ENCODE assay signal across 10 cellular contexts in the genomic region with DNA sequence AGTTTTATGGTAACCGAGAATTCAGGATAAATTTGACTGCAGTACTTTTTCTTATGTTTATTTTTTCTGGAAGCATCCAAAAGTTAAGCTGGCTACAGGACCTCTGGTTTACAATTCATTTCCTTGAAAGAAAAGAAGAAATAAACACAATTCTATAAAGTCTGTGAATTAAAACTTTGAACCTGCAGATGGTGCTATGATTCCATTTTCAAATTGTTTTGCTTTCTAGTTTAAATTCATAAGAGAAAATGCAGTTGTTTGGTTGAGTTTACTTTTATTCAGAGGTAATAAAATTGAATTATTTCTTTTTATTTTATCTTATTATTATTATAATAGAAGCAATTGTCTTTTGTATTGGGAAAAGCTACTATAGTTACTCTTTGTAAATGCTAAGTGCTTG. TPM values are rescaled to one million over a fixed set of nuclear protein-coding genes. Genes with fewer than 3 reads are reported as not detected.
A peak's percentile ranks its signal among the peaks of the same experiment; 100 is the strongest.
DNase-seq lines count a peak whose midpoint lies in the region; ATAC-seq, FAIRE-seq and TF ChIP-seq lines count a peak whose summit lies in the region.
"Had no signal": no experiment of that assay in that cellular context is flagged by ENCODE, and none has a peak within 500 bp of the region (broad histone marks: within the 10 kb centered on the region; RNA-seq: fewer than 3 reads in every experiment).

No MANE protein-coding gene starts in this region.

- in situ Hi-C loops in GM23248 (cut with MboI) = no loop called here

- TF ChIP-seq CTCF in A549 (IDR thresholded peaks at IDR 0.05) (peak; percentile 49), GM10266 (IDR thresholded peaks at IDR 0.05; ENCODE audit: control insufficient read depth, insufficient read depth, low read depth, missing control alignments) (no peak), ascending aorta (IDR thresholded peaks at IDR 0.05) (no peak)

- peak; percentile 50 to 68 for TF ChIP-seq RAD21 in A549 (conservative IDR thresholded peaks at IDR 0.05 in 1 of 2, IDR thresholded peaks at IDR 0.05 in 1 of 2)

- no peak overlapping the region for H2AFZ ChIP-seq in GM23248

- H3F3A ChIP-seq in GM23248 (ENCODE audit: insufficient read depth) = no peaks in the 10 kb centered on the region

- H3K27me3 ChIP-seq in GM23248 (replicated peaks; ENCODE audit: insufficient read depth) (no peaks in the 10 kb centered on the region), ascending aorta (no peaks in the 10 kb centered on the region)

- FAIRE-seq in A549 (lab: Jason Lieb, UNC) (no peak), frontal cortex (lab: Jason Lieb, UNC) (peak; percentile 91)

- ATAC-seq in A549 (no peak), HG03439 (IDR thresholded peaks at IDR 0.05; ENCODE audit: unreplicated experiment) (no peak)

- H3K27ac ChIP-seq in A549 (no peak overlapping the region), GM23248 (no peak overlapping the region), ascending aorta (no peak overlapping the region)

- TF ChIP-seq POLR2A in A549 (IDR thresholded peaks at IDR 0.05; ENCODE audit: low read length) = no peak

- H3K9me2 ChIP-seq in GM23248 (ENCODE audit: insufficient read depth) = no peaks in the 10 kb centered on the region

- H3K4me1 Mint-ChIP-seq in activated naive CD4-positive, alpha-beta T cell treated with anti-CD3 and anti-CD28 coated beads for 36 hours (ENCODE audit: low read depth) = no peaks in the 10 kb centered on the region

- H3K4me3 Mint-ChIP-seq in activated naive CD4-positive, alpha-beta T cell treated with anti-CD3 and anti-CD28 coated beads for 36 hours = no peak overlapping the region

- TF ChIP-seq EP300 in A549 (IDR thresholded peaks at IDR 0.05) = no peak

- H3K9me3 Mint-ChIP-seq in activated naive CD4-positive, alpha-beta T cell treated with anti-CD3 and anti-CD28 coated beads for 36 hours = no peaks in the 10 kb centered on the region

- peaks cover 5% of the 10 kb centered on the region for H3K27me3 Mint-ChIP-seq in activated naive CD4-positive, alpha-beta T cell treated with anti-CD3 and anti-CD28 coated beads for 36 hours (ENCODE audit: low read depth)

- POLR2A ChIA-PET in A549 (lab: Yijun Ruan, JAX) = no interaction called here

- DNase-seq in A549 (ENCODE audit: low read depth in 1 of 2, low spot score in 1 of 2) = peak in 1 of 2 experiments; percentile 16
- DNase-seq in GM23248 = peak; percentile 46
- DNase-seq in SK-N-DZ (ENCODE audit: low spot score) = peak; percentile 45
- no peak for DNase-seq in frontal cortex (ENCODE audit: low spot score in 2 of 2)
- DNase-seq in GM10266 (ENCODE audit: extremely low spot score) = no peak
- no peak for DNase-seq in ascending aorta (ENCODE audit: low spot score in 2 of 2)
- no peak for DNase-seq in activated naive CD4-positive, alpha-beta T cell treated with anti-CD3 and anti-CD28 coated beads for 36 hours
- DNase-seq: activated T-cell treated with anti-CD3 and anti-CD28 coated beads, Interleukin-2, amount 50 U/mL, for 48 hours; T-helper 1 cell had no signal

- H3K9me3 ChIP-seq in A549 = no peaks in the 10 kb centered on the region
- no peaks in the 10 kb centered on the region for H3K9me3 ChIP-seq in GM23248 (ENCODE audit: low read depth)
- no peaks in the 10 kb centered on the region for H3K9me3 ChIP-seq in ascending aorta

- H3K4me1 ChIP-seq in A549 (peaks cover 17% of the 10 kb centered on the region), GM23248 (ENCODE audit: insufficient read depth) (peaks cover 8% of the 10 kb centered on the region), ascending aorta (no peaks in the 10 kb centered on the region)

- H3K4me3 ChIP-seq in A549 = no peak overlapping the region
- H3K4me3 ChIP-seq in GM23248 = no peak overlapping the region
- no peak overlapping the region for H3K4me3 ChIP-seq in ascending aorta

- H4K20me1 ChIP-seq in GM23248 (ENCODE audit: insufficient read depth) = no peaks in the 10 kb centered on the region

- H3K4me2 ChIP-seq in A549 (no peak overlapping the region), GM23248 (ENCODE audit: unreplicated experiment) (no peak overlapping the region)

- intact Hi-C loops in ascending aorta (cut with DNase I) = loop anchor here (5.0 kb wide), 1 partner anchor 273 kb away; no protein-coding TSS in a partner anchor
- intact Hi-C loops in activated naive CD4-positive, alpha-beta T cell treated with anti-CD3 and anti-CD28 coated beads for 36 hours (cut with micrococcal nuclease) = loop anchor here (2.0 to 5.0 kb wide), 2 partner anchors 148 to 200 kb away; no protein-coding TSS in a partner anchor

- H3K27ac Mint-ChIP-seq in activated naive CD4-positive, alpha-beta T cell treated with anti-CD3 and anti-CD28 coated beads for 36 hours = no peak overlapping the region

- CTCF ChIA-PET in A549 (lab: Yijun Ruan, JAX) = interaction anchor here (0.7 to 3.0 kb wide), 11 partner anchors 13 to 276 kb away, joined by 3 to 43 read pairs (median 6); no protein-coding TSS in a partner anchor
- CTCF ChIA-PET in activated naive CD4-positive, alpha-beta T cell treated with anti-CD3 and anti-CD28 coated beads for 36 hours (lab: Charles Lee) = interaction anchor here (1.4 kb wide), 1 partner anchor 199 kb away, joined by 3 read pairs; no protein-coding TSS in a partner anchor

- no peaks in the 10 kb centered on the region for H3K79me2 ChIP-seq in GM23248 (ENCODE audit: insufficient read depth)

- 0% methylated on average over 1 of the region's 1 CpG for WGBS in A549 (ENCODE audit: missing lambda C conversion rate)
- 2 to 7% methylated on average over 1 of the region's 1 CpG for WGBS in GM23248 (ENCODE audit: low coverage in 1 of 2, low lambda C conversion rate in 2 of 2, missing lambda C conversion rate in 2 of 2), 2 experiments

- no peaks in the 10 kb centered on the region for H3K36me3 Mint-ChIP-seq in activated naive CD4-positive, alpha-beta T cell treated with anti-CD3 and anti-CD28 coated beads for 36 hours (ENCODE audit: low read depth)

- no peak overlapping the region for H3K9ac ChIP-seq in GM23248

- no peaks in the 10 kb centered on the region for H3K36me3 ChIP-seq in GM23248 (ENCODE audit: low read depth)
- no peaks in the 10 kb centered on the region for H3K36me3 ChIP-seq in ascending aorta

TF ChIP-seq in A549, 52 proteins besides CTCF, POLR2A, EP300 and RAD21:
- peak; percentile 56; the same call in 2 of the 3 replicates for TF ChIP-seq SMC3 (IDR thresholded peaks at IDR 0.05)
- TF ChIP-seq, protein P1, sequence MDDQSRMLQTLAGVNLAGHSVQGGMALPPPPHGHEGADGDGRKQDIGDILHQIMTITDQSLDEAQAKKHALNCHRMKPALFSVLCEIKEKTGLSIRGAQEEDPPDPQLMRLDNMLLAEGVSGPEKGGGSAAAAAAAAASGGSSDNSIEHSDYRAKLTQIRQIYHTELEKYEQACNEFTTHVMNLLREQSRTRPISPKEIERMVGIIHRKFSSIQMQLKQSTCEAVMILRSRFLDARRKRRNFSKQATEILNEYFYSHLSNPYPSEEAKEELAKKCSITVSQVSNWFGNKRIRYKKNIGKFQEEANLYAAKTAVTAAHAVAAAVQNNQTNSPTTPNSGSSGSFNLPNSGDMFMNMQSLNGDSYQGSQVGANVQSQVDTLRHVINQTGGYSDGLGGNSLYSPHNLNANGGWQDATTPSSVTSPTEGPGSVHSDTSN (IDR thresholded peaks at IDR 0.05) = no peak
- no peak for TF ChIP-seq CHD2 (IDR thresholded peaks at IDR 0.05; ENCODE audit: low read length, partially characterized antibody)
- TF ChIP-seq RFX5 (IDR thresholded peaks at IDR 0.05) = no peak
- no peak for TF ChIP-seq MYC (IDR thresholded peaks at IDR 0.05; ENCODE audit: borderline replicate concordance, low read length)

RNA-seq across cellular contexts. Expression of gene VIP, which starts 1.8 kb away (rescaled TPM):
- 0.31 and 0.60 TPM in 2 replicates for polyA plus RNA-seq in A549 (2011; rRNA removed)
- polyA plus RNA-seq in A549 (2012; cell fraction: cytosol; rRNA removed) = not detected in 2 replicates
- polyA plus RNA-seq in A549 (2012; cell fraction: nucleus; rRNA removed) = not detected in 2 replicates
- polyA plus RNA-seq in A549 (2017; fragmentation: RNase III; extraction: RNeasy Plus Mini Kit Qiagen cat#74134 plus additional on column Dnase treatment) = not detected in 3 replicates
- not detected in 2 replicates for polyA minus RNA-seq in A549 (2011; rRNA and poly(A)+ RNA removed)
- 0.32 TPM in 1 of 2 replicates, not detected in the other for total RNA-seq in GM23248 (2014; rRNA removed; shearing (Covaris generic))
- polyA plus RNA-seq in GM23248 (2016; fragmentation: Nextera tagmentation; extraction: Ambion mirVana) = 0.20 TPM in 1 of 2 replicates, not detected in the other
- polyA plus RNA-seq in SK-N-DZ (2014; cell fraction: cytosol; rRNA removed) = not detected in 2 replicates
- polyA plus RNA-seq in SK-N-DZ (2014; cell fraction: nucleus; rRNA removed) = not detected in 2 replicates
- 4.1 TPM for total RNA-seq in frontal cortex
- total RNA-seq in ascending aorta = not detected
- not detected for total RNA-seq in activated naive CD4-positive, alpha-beta T cell treated with anti-CD3 and anti-CD28 coated beads for 36 hours

RNA-seq across cellular contexts. Expression of gene MYCT1, which starts 51.1 kb away (rescaled TPM):
- polyA plus RNA-seq in A549 (2011; rRNA removed) (0.04 and 0.05 TPM in 2 replicates), A549 (2017; fragmentation: RNase III; extraction: RNeasy Plus Mini Kit Qiagen cat#74134 plus additional on column Dnase treatment) (not detected in 3 replicates), GM23248 (2016; fragmentation: Nextera tagmentation; extraction: Ambion mirVana) (0.42 TPM in 1 of 2 replicates, not detected in the other)
- not detected in 2 replicates for polyA plus RNA-seq in A549 (2012; cell fraction: cytosol; rRNA removed)
- not detected in 2 replicates for polyA plus RNA-seq in A549 (2012; cell fraction: nucleus; rRNA removed)
- not detected in 2 replicates for polyA minus RNA-seq in A549 (2011; rRNA and poly(A)+ RNA removed)
- total RNA-seq in GM23248 (2014; rRNA removed; shearing (Covaris generic)) = under 0.01 and 0.11 TPM in 2 replicates
- polyA plus RNA-seq in SK-N-DZ (2014; cell fraction: cytosol; rRNA removed) = 0.16 TPM in 1 of 2 replicates, not detected in the other
- polyA plus RNA-seq in SK-N-DZ (2014; cell fraction: nucleus; rRNA removed) = not detected in 2 replicates
- total RNA-seq in frontal cortex (4.5 TPM), ascending aorta (15.6 TPM)
- not detected for total RNA-seq in activated naive CD4-positive, alpha-beta T cell treated with anti-CD3 and anti-CD28 coated beads for 36 hours

Comparison
In these comparisons a context has a peak if more than half of its experiments do, and no peak if none do; other contexts are left out.
1. DNase-seq: peak in GM23248 (single experiment) and SK-N-DZ (single experiment); none in frontal cortex (0 of 2), GM10266 (single experiment), ascending aorta (0 of 2) and activated naive CD4-positive, alpha-beta T cell treated with anti-CD3 and anti-CD28 coated beads for 36 hours (single experiment).